24 cellular contexts compared by ENCODE assay signal in the genomic region with DNA sequence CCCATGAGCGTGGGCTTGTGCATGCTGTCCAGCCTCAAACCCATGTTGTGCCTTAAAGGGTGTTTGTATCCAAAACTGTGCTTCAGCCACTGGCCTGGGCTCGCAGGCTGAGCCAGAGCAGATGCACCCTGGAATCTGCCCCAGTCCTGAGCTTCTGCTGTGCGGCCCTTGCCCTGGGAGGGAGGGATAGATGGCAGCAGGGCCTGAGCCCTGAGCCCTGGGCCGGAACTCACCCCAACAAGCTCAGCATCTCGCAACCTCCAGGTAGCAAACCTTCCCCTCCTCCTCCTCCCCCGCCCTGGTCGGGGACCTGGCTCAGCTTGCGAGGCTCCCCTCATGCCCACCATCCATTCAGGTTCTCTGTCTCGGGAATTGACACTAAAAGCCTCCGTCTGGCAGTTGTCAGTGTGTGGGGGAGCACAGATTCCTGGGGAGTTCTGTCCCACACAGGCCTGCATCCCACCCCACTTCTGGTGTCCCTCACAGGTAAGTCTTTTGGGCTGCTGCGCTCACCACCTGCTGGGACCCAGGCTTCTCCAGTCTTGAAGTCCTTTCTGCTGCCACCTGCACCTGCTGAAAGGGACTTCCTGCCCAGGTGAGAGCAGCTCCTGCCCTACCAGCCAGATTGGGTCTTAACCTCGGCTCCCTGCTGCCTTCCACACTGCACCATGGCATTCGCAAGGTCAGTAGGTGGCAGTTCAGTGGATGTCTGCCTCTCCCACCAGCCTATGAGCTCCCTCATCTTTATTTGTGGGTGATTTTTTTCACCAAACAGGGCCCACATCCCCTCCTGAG. TPM values are rescaled to one million over a fixed set of nuclear protein-coding genes. Genes with fewer than 3 reads are reported as not detected.
"Had no signal": no experiment of that assay in that cellular context is flagged by ENCODE, and none has a peak within 500 bp of the region (broad histone marks: within the 10 kb centered on the region; RNA-seq: fewer than 3 reads in every experiment).

No MANE protein-coding gene starts in this region.

- H3K27me3 Mint-ChIP-seq: activated CD8-positive, alpha-beta memory T cell treated with anti-CD3 and anti-CD28 coated beads, Interleukin-2, amount 10 ng/mL, durations not matched to agents 7 days and 5 days; activated naive CD4-positive, alpha-beta T cell treated with anti-CD3 and anti-CD28 coated beads, Interleukin-2, amount 10 ng/mL, durations not matched to agents 7 days and 5 days; activated naive CD8-positive, alpha-beta T cell treated with anti-CD3 and anti-CD28 coated beads, Interleukin-2, amount 10 ng/mL, durations not matched to agents 7 days and 5 days had no signal

- H3K4me1 Mint-ChIP-seq: activated B cell treated with CpG ODN at 0.5 μM for 24 hours; activated CD8-positive, alpha-beta memory T cell treated with anti-CD3 and anti-CD28 coated beads, Interleukin-2, amount 10 ng/mL, durations not matched to agents 7 days and 5 days; activated naive CD4-positive, alpha-beta T cell treated with anti-CD3 and anti-CD28 coated beads, Interleukin-2, amount 10 ng/mL, durations not matched to agents 7 days and 5 days; activated naive CD8-positive, alpha-beta T cell treated with anti-CD3 and anti-CD28 coated beads, Interleukin-2, amount 10 ng/mL, durations not matched to agents 7 days and 5 days; stimulated activated memory B cell treated with anti-CD40 and anti-IgM and Interleukin-4, amounts not matched to agents 10 μg/mL and 1 μg/mL and 100 μg/mL, for 72 hours; stimulated activated naive CD8-positive, alpha-beta T cell treated with anti-CD3 and anti-CD28 coated beads, Interleukin-15, amount 100 ng/mL, for 72 hours had no signal

- H3K36me3 ChIP-seq: ascending aorta, cardiac muscle cell, esophagus muscularis mucosa, left ventricle myocardium inferior had no signal

- H3K27ac ChIP-seq: ascending aorta, cardiac muscle cell, esophagus muscularis mucosa, foreskin keratinocyte, left ventricle myocardium inferior, parathyroid adenoma, skin epidermis had no signal

- H3K4me1 ChIP-seq: ascending aorta, esophagus muscularis mucosa, foreskin keratinocyte, left ventricle myocardium inferior, parathyroid adenoma had no signal

- H3K27ac Mint-ChIP-seq: activated B cell treated with CpG ODN at 0.5 μM for 24 hours; activated CD8-positive, alpha-beta memory T cell treated with anti-CD3 and anti-CD28 coated beads, Interleukin-2, amount 10 ng/mL, durations not matched to agents 7 days and 5 days; activated CD8-positive, alpha-beta T cell treated with anti-CD3 and anti-CD28 coated beads, Interleukin-2, amount 10 ng/mL, durations not matched to agents 7 days and 5 days; activated naive CD4-positive, alpha-beta T cell treated with anti-CD3 and anti-CD28 coated beads, Interleukin-2, amount 10 ng/mL, durations not matched to agents 7 days and 5 days; activated naive CD8-positive, alpha-beta T cell treated with anti-CD3 and anti-CD28 coated beads, Interleukin-2, amount 10 ng/mL, durations not matched to agents 7 days and 5 days; activated T-cell treated with anti-CD3 and anti-CD28 coated beads, Interleukin-2, amount 50 U/mL, for 72 hours; brain; dendritic cell treated with granulocyte-macrophage colony-stimulating factor and Interleukin-4, amounts not matched to agents 40 ng/mL and 50 ng/mL, for 4 days; stimulated activated memory B cell treated with anti-CD40 and anti-IgM and Interleukin-4, amounts not matched to agents 10 μg/mL and 1 μg/mL and 100 μg/mL, for 72 hours; T-helper 2 cell treated with Interferon-gamma antibody and Interleukin-4, amounts not matched to agents 5 μg/mL and 100 μg/mL, for 36 hours had no signal

- H3K4me3 Mint-ChIP-seq: activated B cell treated with CpG ODN at 0.5 μM for 24 hours; activated CD8-positive, alpha-beta memory T cell treated with anti-CD3 and anti-CD28 coated beads, Interleukin-2, amount 10 ng/mL, durations not matched to agents 7 days and 5 days; activated CD8-positive, alpha-beta T cell treated with anti-CD3 and anti-CD28 coated beads, Interleukin-2, amount 10 ng/mL, durations not matched to agents 7 days and 5 days; activated naive CD4-positive, alpha-beta T cell treated with anti-CD3 and anti-CD28 coated beads, Interleukin-2, amount 10 ng/mL, durations not matched to agents 7 days and 5 days; activated naive CD8-positive, alpha-beta T cell treated with anti-CD3 and anti-CD28 coated beads, Interleukin-2, amount 10 ng/mL, durations not matched to agents 7 days and 5 days; activated T-cell treated with anti-CD3 and anti-CD28 coated beads, Interleukin-2, amount 50 U/mL, for 72 hours; brain; dendritic cell treated with granulocyte-macrophage colony-stimulating factor and Interleukin-4, amounts not matched to agents 40 ng/mL and 50 ng/mL, for 4 days; stimulated activated memory B cell treated with anti-CD40 and anti-IgM and Interleukin-4, amounts not matched to agents 10 μg/mL and 1 μg/mL and 100 μg/mL, for 72 hours; stimulated activated naive CD8-positive, alpha-beta T cell treated with anti-CD3 and anti-CD28 coated beads, Interleukin-15, amount 100 ng/mL, for 72 hours; T-helper 2 cell treated with Interferon-gamma antibody and Interleukin-4, amounts not matched to agents 5 μg/mL and 100 μg/mL, for 36 hours had no signal

- H3K79me2 ChIP-seq: parathyroid adenoma had no signal

- H3K4me3 ChIP-seq: ascending aorta, cardiac muscle cell, esophagus muscularis mucosa, left ventricle myocardium inferior, skin epidermis had no signal

- H3K9me3 Mint-ChIP-seq: activated B cell treated with CpG ODN at 0.5 μM for 24 hours; activated naive CD4-positive, alpha-beta T cell treated with anti-CD3 and anti-CD28 coated beads, Interleukin-2, amount 10 ng/mL, durations not matched to agents 7 days and 5 days; activated naive CD8-positive, alpha-beta T cell treated with anti-CD3 and anti-CD28 coated beads, Interleukin-2, amount 10 ng/mL, durations not matched to agents 7 days and 5 days; activated T-cell treated with anti-CD3 and anti-CD28 coated beads, Interleukin-2, amount 50 U/mL, for 72 hours; dendritic cell treated with granulocyte-macrophage colony-stimulating factor and Interleukin-4, amounts not matched to agents 40 ng/mL and 50 ng/mL, for 4 days; stimulated activated naive CD8-positive, alpha-beta T cell treated with anti-CD3 and anti-CD28 coated beads, Interleukin-15, amount 100 ng/mL, for 72 hours; T-helper 2 cell treated with Interferon-gamma antibody and Interleukin-4, amounts not matched to agents 5 μg/mL and 100 μg/mL, for 36 hours had no signal

- H3K27me3 ChIP-seq: ascending aorta, foreskin keratinocyte had no signal

- DNase-seq: activated B cell treated with CpG ODN at 0.5 μM for 24 hours; activated CD4-positive, alpha-beta T cell treated with anti-CD3 and anti-CD28 coated beads, Interleukin-2, amount 50 U/mL, for 1 hour; activated CD8-positive, alpha-beta memory T cell treated with anti-CD3 and anti-CD28 coated beads, Interleukin-2, amount 10 ng/mL, durations not matched to agents 7 days and 5 days; activated CD8-positive, alpha-beta T cell treated with anti-CD3 and anti-CD28 coated beads, Interleukin-2, amount 10 ng/mL, durations not matched to agents 7 days and 5 days; activated naive CD4-positive, alpha-beta T cell treated with anti-CD3 and anti-CD28 coated beads, Interleukin-2, amount 10 ng/mL, durations not matched to agents 7 days and 5 days; activated T-cell treated with anti-CD3 and anti-CD28 coated beads, Interleukin-2, amount 50 U/mL, for 72 hours; foreskin keratinocyte; left ventricle myocardium inferior; nucleus accumbens; stimulated activated CD4-positive, alpha-beta T cell treated with anti-CD3 and anti-CD28 coated beads, Interleukin-4, amount 100 ng/mL, for 4 hours; stimulated activated CD8-positive, alpha-beta memory T cell treated with anti-CD3 and anti-CD28 coated beads, Interleukin-4, amount 100 ng/mL, for 48 hours; stimulated activated naive CD8-positive, alpha-beta T cell treated with anti-CD3 and anti-CD28 coated beads, Interleukin-15, amount 100 ng/mL, for 72 hours; substantia nigra; T-helper 1 cell had no signal

- H3K36me3 Mint-ChIP-seq: activated CD8-positive, alpha-beta memory T cell treated with anti-CD3 and anti-CD28 coated beads, Interleukin-2, amount 10 ng/mL, durations not matched to agents 7 days and 5 days; activated naive CD4-positive, alpha-beta T cell treated with anti-CD3 and anti-CD28 coated beads, Interleukin-2, amount 10 ng/mL, durations not matched to agents 7 days and 5 days; activated naive CD8-positive, alpha-beta T cell treated with anti-CD3 and anti-CD28 coated beads, Interleukin-2, amount 10 ng/mL, durations not matched to agents 7 days and 5 days; brain; stimulated activated memory B cell treated with anti-CD40 and anti-IgM and Interleukin-4, amounts not matched to agents 10 μg/mL and 1 μg/mL and 100 μg/mL, for 72 hours had no signal

- H3K9ac ChIP-seq: parathyroid adenoma had no signal

- H3K9me3 ChIP-seq: ascending aorta, esophagus muscularis mucosa, left ventricle myocardium inferior had no signal

RNA-seq across cellular contexts. Expression of gene OLFM1, which starts 55.2 kb away (rescaled TPM):
- total RNA-seq: activated B cell treated with CpG ODN at 0.5 μM for 24 hours; activated CD8-positive, alpha-beta T cell treated with anti-CD3 and anti-CD28 coated beads, Interleukin-2, amount 10 ng/mL, durations not matched to agents 7 days and 5 days; activated naive CD8-positive, alpha-beta T cell treated with anti-CD3 and anti-CD28 coated beads, Interleukin-2, amount 10 ng/mL, durations not matched to agents 7 days and 5 days had no signal
